In the genomic region with DNA sequence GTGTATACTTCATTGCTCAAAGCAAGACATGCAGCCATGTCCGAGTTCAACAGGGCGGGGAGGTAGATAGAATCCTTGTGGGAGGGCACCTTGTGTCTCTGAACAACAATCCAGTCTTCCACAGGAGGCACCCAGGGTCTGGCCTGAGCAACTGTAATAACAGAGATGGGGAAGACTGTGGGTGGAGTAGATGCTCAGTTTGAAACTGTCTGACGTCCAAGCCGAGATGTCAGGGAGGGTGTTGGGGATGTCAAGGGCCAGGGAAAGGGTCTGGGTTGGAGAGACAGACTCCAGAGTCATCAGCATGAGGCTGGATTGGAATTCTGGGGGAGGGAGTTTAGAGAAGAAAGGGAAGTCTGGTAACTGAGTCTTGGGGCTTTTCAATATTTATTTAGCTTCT, we compare ENCODE assay signal across 20 cellular contexts.
"Had no signal": no experiment of that assay in that cellular context is flagged by ENCODE, and none has a peak within 500 bp of the region (broad histone marks: within the 10 kb centered on the region; RNA-seq: fewer than 3 reads in every experiment).

No MANE protein-coding gene starts in this region.

- H3K27ac Mint-ChIP-seq: naive thymus-derived CD8-positive, alpha-beta T cell; T-cell had no signal

- ATAC-seq: foreskin keratinocyte; left colon; naive thymus-derived CD8-positive, alpha-beta T cell; SK-N-SH treated with all-trans-retinoic acid at 6 μM for 48 hours; stimulated activated naive CD8-positive, alpha-beta T cell treated with anti-CD3 and anti-CD28 coated beads, Interleukin-15, Interleukin-2, amounts not matched to agents 100 U/mL and 50 U/mL, for 24 hours; T-cell had no signal

- H3K4me1 ChIP-seq: foreskin keratinocyte, tibial artery had no signal

- H3K27ac ChIP-seq: foreskin keratinocyte, hepatocyte, tibial artery had no signal

- H3K9me3 ChIP-seq: tibial artery had no signal

- H3K36me3 ChIP-seq: tibial artery had no signal

- H3K36me3 Mint-ChIP-seq: naive thymus-derived CD8-positive, alpha-beta T cell; T-cell had no signal

- H3K9me3 Mint-ChIP-seq: naive thymus-derived CD8-positive, alpha-beta T cell; T-cell had no signal

- H3K4me3 Mint-ChIP-seq: naive thymus-derived CD8-positive, alpha-beta T cell; T-cell had no signal

- H3K4me3 ChIP-seq: hepatocyte, lung, tibial artery had no signal

- DNase-seq: activated CD4-positive, alpha-beta T cell treated with anti-CD3 and anti-CD28 coated beads, Interleukin-2, amount 50 U/mL, for 1 hour; activated CD4-positive, CD25-positive, alpha-beta regulatory T cell treated with anti-CD3 and anti-CD28 coated beads, Interleukin-2, amount 50 U/mL, for 72 hours; activated CD8-positive, alpha-beta memory T cell treated with anti-CD3 and anti-CD28 coated beads, Interleukin-2, amount 50 U/mL, for 48 hours; activated effector memory CD4-positive, alpha-beta T cell treated with anti-CD3 and anti-CD28 coated beads, Interleukin-2, amount 50 U/mL, for 16 hours; activated naive CD4-positive, alpha-beta T cell treated with anti-CD3 and anti-CD28 coated beads, Interleukin-2, amount 50 U/mL, for 16 hours; activated T-cell treated with anti-CD3 and anti-CD28 coated beads, Interleukin-2, amount 50 U/mL, for 48 hours; cerebellar nuclear complex; foreskin keratinocyte; left colon; naive thymus-derived CD8-positive, alpha-beta T cell; occipital lobe; retina; stimulated activated naive CD8-positive, alpha-beta T cell treated with anti-CD3 and anti-CD28 coated beads, Interleukin-15, Interleukin-2, amounts not matched to agents 100 U/mL and 50 U/mL, for 24 hours; substantia nigra; T-cell; T-helper 9 cell; tibial artery had no signal

- H3K27me3 ChIP-seq: foreskin keratinocyte, hepatocyte, tibial artery had no signal
